In genomic region chr5:10366310-10367297, GRCh38 we compare ENCODE assay signal across 11 cellular contexts. TPM values are rescaled to one million over a fixed set of nuclear protein-coding genes. Genes with fewer than 3 reads are reported as not detected.
DNase-seq lines count a peak whose midpoint lies in the region; ATAC-seq, FAIRE-seq and TF ChIP-seq lines count a peak whose summit lies in the region.
"Had no signal": no experiment of that assay in that cellular context is flagged by ENCODE, and none has a peak within 500 bp of the region (broad histone marks: within the 10 kb centered on the region; RNA-seq: fewer than 3 reads in every experiment).

No MANE protein-coding gene starts in this region.

- H4K20me1 ChIP-seq in K562 (replicated peaks; ENCODE audit: control insufficient read depth, insufficient read depth, low read length): peaks cover 36% of the 10 kb centered on the region

- no peak overlapping the region for H3K4me2 ChIP-seq in K562 (ENCODE audit: insufficient read depth, low read length)
- H3K4me2 ChIP-seq: BLaER1 had no signal

- TF ChIP-seq EP300 in K562 (IDR thresholded peaks at IDR 0.05; ENCODE audit: low read length): no peak

- in situ Hi-C loops in K562 (cut with MboI): no loop called here

- 53% methylated on average over 11 of the region's 11 CpGs for WGBS in K562 (ENCODE audit: insufficient coverage, low coverage, missing lambda C conversion rate)

- no peak for FAIRE-seq in K562 (lab: Jason Lieb, UNC)
- FAIRE-seq: GM18507, H1 had no signal

- peaks cover 99% of the 10 kb centered on the region for H3K79me2 ChIP-seq in K562 (ENCODE audit: control insufficient read depth, insufficient read depth, low read length)

- POLR2A ChIA-PET in K562 (lab: Yijun Ruan, JAX): interaction anchor here (0.6 to 4.7 kb wide), 7 partner anchors 12 to 153 kb away, joined by 3 to 38 read pairs (median 3); partner anchors contain the start of gene MARCHF6

- TF ChIP-seq POLR2A in K562 (conservative IDR thresholded peaks at IDR 0.05): no peak

- H3K9me3 ChIP-seq in right atrium auricular region: no peaks in the 10 kb centered on the region
- H3K9me3 ChIP-seq in K562 (replicated peaks; ENCODE audit: control insufficient read depth, insufficient read depth, low read depth, low read length): no peaks in the 10 kb centered on the region
- H3K9me3 ChIP-seq in upper lobe of right lung: no peaks in the 10 kb centered on the region

- H3K9ac ChIP-seq in K562 (ENCODE audit: insufficient read depth in 1 of 2, low read depth in 2 of 2, low read length in 2 of 2): no peak overlapping the region
- H3K9ac ChIP-seq: BLaER1 had no signal

- DNase-seq in Right ventricle myocardium superior: no peak
- no peak for DNase-seq in right atrium auricular region (ENCODE audit: low spot score)
- DNase-seq in K562 (ENCODE audit: extremely low read depth in 1 of 4, low spot score in 3 of 4): no peak
- peak; percentile 83 for DNase-seq in kidney glomerular epithelial cell (lab: John Stamatoyannopoulos, UW)
- DNase-seq in upper lobe of right lung: no peak
- DNase-seq in dorsolateral prefrontal cortex: no peak
- DNase-seq in left lobe of liver (ENCODE audit: low spot score): no peak
- DNase-seq in stimulated activated CD4-positive, alpha-beta T cell treated with anti-CD3 and anti-CD28 coated beads, Interleukin-2, amount 100 ng/mL, for 24 hours: no peak

- TF ChIP-seq CTCF in right atrium auricular region (IDR thresholded peaks at IDR 0.05): no peak
- TF ChIP-seq CTCF in K562 (IDR thresholded peaks at IDR 0.05 in 2 of 3, conservative IDR thresholded peaks at IDR 0.05 in 1 of 3; ENCODE audit: insufficient read depth in 2 of 3, low read depth in 1 of 3, low read length in 3 of 3): no peak
- no peak for TF ChIP-seq CTCF in upper lobe of right lung (IDR thresholded peaks at IDR 0.05)
- no peak for TF ChIP-seq CTCF in dorsolateral prefrontal cortex (IDR thresholded peaks at IDR 0.05 in 54 of 56, conservative IDR thresholded peaks at IDR 0.05 in 2 of 56; ENCODE audit: low read depth in 1 of 56, partially characterized antibody in 56 of 56)

- CTCF ChIA-PET in K562 (lab: Yijun Ruan, JAX; ENCODE audit: low intra/inter-chr PET ratio): no interaction called here

- H3K4me1 ChIP-seq in right atrium auricular region: peaks cover 7 to 54% of the 10 kb centered on the region in 2 donors
- peaks cover 7 to 15% of the 10 kb centered on the region in 2 experiments; a peak in 3 of 5 replicates for H3K4me1 ChIP-seq in K562 (replicated peaks in 1 of 2; ENCODE audit: control insufficient read depth in 2 of 2, insufficient read depth in 2 of 2, low read length in 2 of 2)
- peaks cover 13% of the 10 kb centered on the region for H3K4me1 ChIP-seq in upper lobe of right lung

- intact Hi-C loops in Right ventricle myocardium superior (cut with DNase I): no loop called here
- intact Hi-C loops in K562 (cut with micrococcal nuclease): no loop called here
- intact Hi-C loops in upper lobe of right lung (cut with DNase I): no loop called here
- intact Hi-C loops in dorsolateral prefrontal cortex (cut with DNase I): no loop called here

- no peaks in the 10 kb centered on the region for H3K36me3 ChIP-seq in right atrium auricular region
- peaks cover 39% of the 10 kb centered on the region for H3K36me3 ChIP-seq in K562 (ENCODE audit: control insufficient read depth, insufficient read depth, low read length)
- H3K36me3 ChIP-seq in upper lobe of right lung: no peaks in the 10 kb centered on the region

- no peak for TF ChIP-seq RAD21 in K562 (CRISPR knock-in tag; conservative IDR thresholded peaks at IDR 0.05 in 1 of 2, IDR thresholded peaks at IDR 0.05 in 1 of 2)

- ATAC-seq in Right ventricle myocardium superior (ENCODE audit: poor library complexity) (peak; percentile 46), K562 (no peak), upper lobe of right lung (no peak), left lobe of liver (no peak)

- no peak overlapping the region for H3K4me3 ChIP-seq in right atrium auricular region
- no peak overlapping the region for H3K4me3 ChIP-seq in K562
- H3K4me3 ChIP-seq in upper lobe of right lung: no peak overlapping the region
- no peak overlapping the region for H3K4me3 ChIP-seq in dorsolateral prefrontal cortex
- H3K4me3 ChIP-seq: BLaER1 had no signal

- BruUV-seq in K562 (replicated peaks; lab: Mats Ljungman, UMichigan): no TSS peak

- H3K27me3 ChIP-seq in right atrium auricular region (no peaks in the 10 kb centered on the region), K562 (ENCODE audit: control insufficient read depth in 2 of 2, insufficient read depth in 2 of 2, low read length in 2 of 2) (no peaks in the 10 kb centered on the region), upper lobe of right lung (no peaks in the 10 kb centered on the region), dorsolateral prefrontal cortex (no peaks in the 10 kb centered on the region)
- H3K27me3 ChIP-seq: BLaER1 had no signal

- peak overlapping the region in 1 of 2 donors; percentile 41 for H3K27ac ChIP-seq in right atrium auricular region
- peak overlapping the region; percentile 16; the same call in 1 of the 3 replicates for H3K27ac ChIP-seq in K562 (ENCODE audit: extremely low read depth, low read depth, low read length)
- H3K27ac ChIP-seq in upper lobe of right lung: peak overlapping the region; percentile 20
- peak overlapping the region in 15 of 59 donors; percentile 5 to 47 (median 21) for H3K27ac ChIP-seq in dorsolateral prefrontal cortex
- H3K27ac ChIP-seq: BLaER1 had no signal

- H2AFZ ChIP-seq in K562 (ENCODE audit: low read depth, low read length): no peak overlapping the region

- H3K9me1 ChIP-seq in K562 (ENCODE audit: control insufficient read depth, insufficient read depth, low read length): peaks cover 9% of the 10 kb centered on the region

TF ChIP-seq in K562, 482 proteins besides CTCF, POLR2A, EP300 and RAD21 (continues in another document):
- TF ChIP-seq IRF2 (CRISPR knock-in tag; IDR thresholded peaks at IDR 0.05) (no peak), KLF6 (CRISPR knock-in tag; IDR thresholded peaks at IDR 0.05; ENCODE audit: borderline replicate concordance) (no peak), USF1 (CRISPR knock-in tag; IDR thresholded peaks at IDR 0.05) (no peak), TGIF2 (CRISPR knock-in tag; IDR thresholded peaks at IDR 0.05) (no peak)

RNA-seq across cellular contexts. Expression of gene MARCHF6, which starts 13.1 kb away (rescaled TPM):
- total RNA-seq in Right ventricle myocardium superior (170 TPM), right atrium auricular region (100 to 1,000 TPM in 1 of 2 donors, 10 to 100 TPM in 1; 89.5 to 103 TPM), K562 (2014; rRNA removed) (68.1 and 82.1 TPM in 2 replicates), K562 (2014; rRNA removed; fragmentation: Illumina TruSeq; extraction: Trizol) (110 and 145 TPM in 2 replicates), K562 (2015; rRNA removed; fragmentation: Illumina TruSeq; extraction: Trizol) (73.8 and 74.1 TPM in 2 replicates), K562 (2021) (173 and 197 TPM in 2 replicates), upper lobe of right lung (150 TPM), dorsolateral prefrontal cortex (100 to 1,000 TPM; 195 to 408 (median 303) TPM), left lobe of liver (67.4 TPM)
- 561 and 734 TPM in 2 replicates for total RNA-seq in K562 (2011; cell fraction: chromatin; rRNA removed; ENCODE audit: low replicate concordance)
- 300 and 404 TPM in 2 replicates for total RNA-seq in K562 (2011; cell fraction: nucleolus; rRNA removed)
- 460 and 488 TPM in 2 replicates for total RNA-seq in K562 (2011; cell fraction: nucleoplasm; rRNA removed)
- polyA plus RNA-seq in K562 (2011; rRNA removed) (363 and 456 TPM in 2 replicates), K562 (2014; fragmentation: Illumina TruSeq; extraction: Trizol) (97.2 and 107 TPM in 2 replicates), K562 (2014; fragmentation: Nextera tagmentation; extraction: Ambion mirVana) (100 to 1,000 TPM; 170 to 176 TPM), K562 (2014; rRNA removed) (113 and 116 TPM in 2 replicates)
- 108 and 266 TPM in 2 replicates for polyA plus RNA-seq in K562 (2011; cell fraction: cytosol; rRNA removed)
- polyA plus RNA-seq in K562 (2011; cell fraction: nucleus; rRNA removed): 690 and 1,115 TPM in 2 replicates
- polyA plus RNA-seq in K562 (2012): 113 TPM in 2 replicates
- 714 and 809 TPM in 2 replicates for polyA minus RNA-seq in K562 (2011; rRNA and poly(A)+ RNA removed)
- polyA minus RNA-seq in K562 (2011; cell fraction: cytosol; rRNA and poly(A)+ RNA removed): 187 and 222 TPM in 2 replicates
- 218 and 284 TPM in 2 replicates for polyA minus RNA-seq in K562 (2011; cell fraction: nucleus; rRNA and poly(A)+ RNA removed)

RNA-seq across cellular contexts. Expression of gene CMBL, which starts 58.9 kb away (rescaled TPM):
- total RNA-seq in Right ventricle myocardium superior (50.0 TPM), right atrium auricular region (10 to 100 TPM in 1 of 2 donors, 1 to 10 TPM in 1; 5.9 to 20.7 TPM), K562 (2014; rRNA removed) (22.6 and 30.0 TPM in 2 replicates), K562 (2014; rRNA removed; fragmentation: Illumina TruSeq; extraction: Trizol) (68.2 and 86.7 TPM in 2 replicates), K562 (2015; rRNA removed; fragmentation: Illumina TruSeq; extraction: Trizol) (54.7 and 55.5 TPM in 2 replicates), K562 (2021) (119 and 121 TPM in 2 replicates), upper lobe of right lung (21.8 TPM), dorsolateral prefrontal cortex (10 to 100 TPM; 16.2 to 42.6 (median 28.5) TPM), left lobe of liver (116 TPM)
- 57.6 and 73.6 TPM in 2 replicates for total RNA-seq in K562 (2011; cell fraction: chromatin; rRNA removed; ENCODE audit: low replicate concordance)
- 41.8 and 51.0 TPM in 2 replicates for total RNA-seq in K562 (2011; cell fraction: nucleolus; rRNA removed)
- 60.6 and 76.3 TPM in 2 replicates for total RNA-seq in K562 (2011; cell fraction: nucleoplasm; rRNA removed)
- polyA plus RNA-seq in K562 (2011; rRNA removed) (183 and 192 TPM in 2 replicates), K562 (2014; fragmentation: Illumina TruSeq; extraction: Trizol) (140 and 144 TPM in 2 replicates), K562 (2014; fragmentation: Nextera tagmentation; extraction: Ambion mirVana) (10 to 100 TPM; 53.4 to 71.1 TPM), K562 (2014; rRNA removed) (109 and 128 TPM in 2 replicates)
- 228 and 464 TPM in 2 replicates for polyA plus RNA-seq in K562 (2011; cell fraction: cytosol; rRNA removed)
- 27.2 and 28.4 TPM in 2 replicates for polyA plus RNA-seq in K562 (2011; cell fraction: nucleus; rRNA removed)
- polyA plus RNA-seq in K562 (2012): 129 and 225 TPM in 2 replicates
- polyA minus RNA-seq in K562 (2011; rRNA and poly(A)+ RNA removed): 176 TPM in 2 replicates
- polyA minus RNA-seq in K562 (2011; cell fraction: cytosol; rRNA and poly(A)+ RNA removed): 200 and 213 TPM in 2 replicates
- 23.2 and 39.3 TPM in 2 replicates for polyA minus RNA-seq in K562 (2011; cell fraction: nucleus; rRNA and poly(A)+ RNA removed)
